Comparison of ENCODE assay signal across 23 cellular contexts in genomic region chr2:80852079-80852807, GRCh38.
DNase-seq lines count a peak whose midpoint lies in the region; ATAC-seq and TF ChIP-seq lines count a peak whose summit lies in the region.
"Had no signal": no experiment of that assay in that cellular context is flagged by ENCODE, and none has a peak within 500 bp of the region (broad histone marks: within the 10 kb centered on the region; RNA-seq: fewer than 3 reads in every experiment).

No MANE protein-coding gene starts in this region.

- no peaks in the 10 kb centered on the region for H3K36me3 ChIP-seq in neural progenitor cell
- H3K36me3 ChIP-seq: left lung, prostate gland, upper lobe of left lung had no signal

- no peak overlapping the region for H3K27ac ChIP-seq in neural progenitor cell
- H3K27ac ChIP-seq: left lung, prostate gland, upper lobe of left lung had no signal

- no peaks in the 10 kb centered on the region for H3K27me3 ChIP-seq in neural progenitor cell
- H3K27me3 ChIP-seq: left lung, upper lobe of left lung had no signal

- no peaks in the 10 kb centered on the region for H3K4me1 ChIP-seq in neural progenitor cell
- H3K4me1 ChIP-seq: left lung, prostate gland, upper lobe of left lung had no signal

- H3K4me1 Mint-ChIP-seq in neural progenitor cell, result no peaks in the 10 kb centered on the region
- H3K4me1 Mint-ChIP-seq: activated B cell treated with CpG ODN at 0.5 μM for 24 hours; activated CD8-positive, alpha-beta memory T cell treated with anti-CD3 and anti-CD28 coated beads, Interleukin-2, amount 10 ng/mL, durations not matched to agents 7 days and 5 days; stimulated activated memory B cell treated with anti-CD40 and anti-IgM and Interleukin-4, amounts not matched to agents 10 μg/mL and 1 μg/mL and 100 μg/mL, for 72 hours had no signal

- H3K4me3 ChIP-seq in neural progenitor cell, result no peak overlapping the region
- H3K4me3 ChIP-seq: left lung, prostate gland, upper lobe of left lung had no signal

- H4K20me1 ChIP-seq in neural progenitor cell (ENCODE audit: low read depth), result no peaks in the 10 kb centered on the region

- H2AFZ ChIP-seq in neural progenitor cell (replicated peaks), result peak overlapping the region; percentile 90

- H3K9ac ChIP-seq in neural progenitor cell, result no peak overlapping the region

- H3K9me3 Mint-ChIP-seq in neural progenitor cell, result no peaks in the 10 kb centered on the region
- H3K9me3 Mint-ChIP-seq: stimulated activated memory B cell treated with anti-CD40 and anti-IgM and Interleukin-4, amounts not matched to agents 10 μg/mL and 1 μg/mL and 100 μg/mL, for 72 hours had no signal

- no peaks in the 10 kb centered on the region for H3K36me3 Mint-ChIP-seq in neural progenitor cell
- H3K36me3 Mint-ChIP-seq: activated CD8-positive, alpha-beta memory T cell treated with anti-CD3 and anti-CD28 coated beads, Interleukin-2, amount 10 ng/mL, durations not matched to agents 7 days and 5 days; stimulated activated memory B cell treated with anti-CD40 and anti-IgM and Interleukin-4, amounts not matched to agents 10 μg/mL and 1 μg/mL and 100 μg/mL, for 72 hours had no signal

- H3K79me2 ChIP-seq in neural progenitor cell (ENCODE audit: low read depth), result no peaks in the 10 kb centered on the region

- H3F3A ChIP-seq in neural progenitor cell (ENCODE audit: low read depth), result no peaks in the 10 kb centered on the region

- no peak overlapping the region for H3K27ac Mint-ChIP-seq in neural progenitor cell
- H3K27ac Mint-ChIP-seq: activated B cell treated with CpG ODN at 0.5 μM for 24 hours; activated CD8-positive, alpha-beta memory T cell treated with anti-CD3 and anti-CD28 coated beads, Interleukin-2, amount 10 ng/mL, durations not matched to agents 7 days and 5 days; stimulated activated memory B cell treated with anti-CD40 and anti-IgM and Interleukin-4, amounts not matched to agents 10 μg/mL and 1 μg/mL and 100 μg/mL, for 72 hours had no signal

- no peaks in the 10 kb centered on the region for H3K9me3 ChIP-seq in neural progenitor cell (ENCODE audit: low read depth)
- H3K9me3 ChIP-seq: left lung, prostate gland, upper lobe of left lung had no signal

- ATAC-seq in GM18868 (IDR thresholded peaks at IDR 0.05; ENCODE audit: unreplicated experiment), result peak; percentile 23
- ATAC-seq in HG03280 (IDR thresholded peaks at IDR 0.05; ENCODE audit: unreplicated experiment), result peak; percentile 27
- ATAC-seq in HG02981 (IDR thresholded peaks at IDR 0.05; ENCODE audit: unreplicated experiment), result no peak
- no peak for ATAC-seq in GM19467 (IDR thresholded peaks at IDR 0.05; ENCODE audit: unreplicated experiment)
- ATAC-seq in GM18519 (IDR thresholded peaks at IDR 0.05; ENCODE audit: low FRiP score, unreplicated experiment), result no peak
- ATAC-seq: activated CD8-positive, alpha-beta memory T cell treated with anti-CD3 and anti-CD28 coated beads, Interleukin-2, amount 10 ng/mL, durations not matched to agents 7 days and 5 days; HepG2; left lung; sciatic nerve; stimulated activated memory B cell treated with anti-CD40 and anti-IgM and Interleukin-4, amounts not matched to agents 10 μg/mL and 1 μg/mL and 100 μg/mL, for 72 hours had no signal

- DNase-seq in SK-N-DZ (ENCODE audit: low spot score) (peak; percentile 17), neural progenitor cell (ENCODE audit: low spot score) (no peak)
- DNase-seq: activated B cell treated with CpG ODN at 0.5 μM for 24 hours; activated CD4-positive, alpha-beta T cell treated with anti-CD3 and anti-CD28 coated beads, Interleukin-2, amount 50 U/mL, for 1 hour; activated CD8-positive, alpha-beta memory T cell treated with anti-CD3 and anti-CD28 coated beads, Interleukin-2, amount 10 ng/mL, durations not matched to agents 7 days and 5 days; activated naive CD4-positive, alpha-beta T cell; activated T-cell treated with anti-CD3 and anti-CD28 coated beads, Interleukin-2, amount 50 U/mL, for 48 hours; C1 segment of cervical spinal cord; left lung; NCI-H1048; NCI-H187; stimulated activated CD4-positive, alpha-beta T cell treated with anti-CD3 and anti-CD28 coated beads, Interleukin-4, amount 100 ng/mL, for 4 hours; substantia nigra; upper lobe of left lung had no signal

- H3K4me3 Mint-ChIP-seq in neural progenitor cell, result no peak overlapping the region
- H3K4me3 Mint-ChIP-seq: activated B cell treated with CpG ODN at 0.5 μM for 24 hours; activated CD8-positive, alpha-beta memory T cell treated with anti-CD3 and anti-CD28 coated beads, Interleukin-2, amount 10 ng/mL, durations not matched to agents 7 days and 5 days; stimulated activated memory B cell treated with anti-CD40 and anti-IgM and Interleukin-4, amounts not matched to agents 10 μg/mL and 1 μg/mL and 100 μg/mL, for 72 hours had no signal

- peak; percentile 31 for TF ChIP-seq CTCF in neural progenitor cell (IDR thresholded peaks at IDR 0.05)

- no peak overlapping the region for H3K4me2 ChIP-seq in neural progenitor cell

- H3K27me3 Mint-ChIP-seq in neural progenitor cell (ENCODE audit: insufficient read depth, low read depth), result no peaks in the 10 kb centered on the region
- H3K27me3 Mint-ChIP-seq: activated B cell treated with CpG ODN at 0.5 μM for 24 hours; activated CD8-positive, alpha-beta memory T cell treated with anti-CD3 and anti-CD28 coated beads, Interleukin-2, amount 10 ng/mL, durations not matched to agents 7 days and 5 days; stimulated activated memory B cell treated with anti-CD40 and anti-IgM and Interleukin-4, amounts not matched to agents 10 μg/mL and 1 μg/mL and 100 μg/mL, for 72 hours had no signal

Comparison
In these comparisons a context has a peak if more than half of its experiments do, and no peak if none do; other contexts are left out.
1. ATAC-seq: peak in GM18868 (single experiment) and HG03280 (single experiment); none in HG02981 (single experiment), GM19467 (single experiment) and GM18519 (single experiment).